20 cellular contexts compared by ENCODE assay signal in genomic region chr20:10577648-10578047, GRCh38.
A peak's percentile ranks its signal among the peaks of the same experiment; 100 is the strongest.
DNase-seq lines count a peak whose midpoint lies in the region; ATAC-seq, FAIRE-seq and TF ChIP-seq lines count a peak whose summit lies in the region.
"Had no signal": no experiment of that assay in that cellular context is flagged by ENCODE, and none has a peak within 500 bp of the region (broad histone marks: within the 10 kb centered on the region; RNA-seq: fewer than 3 reads in every experiment).

No MANE protein-coding gene starts in this region.

- H3K9me3 ChIP-seq in PC-9 (ENCODE audit: insufficient read depth, low read depth), result no peaks in the 10 kb centered on the region
- no peaks in the 10 kb centered on the region for H3K9me3 ChIP-seq in thoracic aorta

- TF ChIP-seq CTCF in PC-9 (conservative IDR thresholded peaks at IDR 0.05), result no peak
- TF ChIP-seq CTCF in thoracic aorta (IDR thresholded peaks at IDR 0.05), result no peak

- FAIRE-seq in GM19239 (lab: Jason Lieb, UNC), result peak; percentile 28
- FAIRE-seq: A204.1, D721Med, G401.6, GM12891 had no signal

- peaks cover 9 to 39% of the 10 kb centered on the region in 2 donors for H3K36me3 Mint-ChIP-seq in stimulated activated naive B cell treated with anti-CD40 and anti-IgM and Interleukin-4, amounts not matched to agents 10 μg/mL and 1 μg/mL and 100 μg/mL, for 72 hours

- H3K79me2 ChIP-seq in PC-9 (ENCODE audit: low read depth), result no peaks in the 10 kb centered on the region

- 0 out of 2 replicates have a peak, but pooled peaks cover 5% of the 10 kb centered on the region for H3F3A ChIP-seq in PC-9 (ENCODE audit: insufficient read depth, low read depth)

- no peaks in the 10 kb centered on the region for H3K9me2 ChIP-seq in PC-9 (ENCODE audit: insufficient read depth)

- no peaks in the 10 kb centered on the region for H3K27me3 Mint-ChIP-seq in stimulated activated naive B cell treated with anti-CD40 and anti-IgM and Interleukin-4, amounts not matched to agents 10 μg/mL and 1 μg/mL and 100 μg/mL, for 72 hours

- CTCF ChIA-PET in PC-9 (lab: Charles Lee), result no interaction called here

- H3K27me3 ChIP-seq in PC-9 (ENCODE audit: insufficient read depth, low read depth) (no peaks in the 10 kb centered on the region), thoracic aorta (replicated peaks; ENCODE audit: insufficient read depth) (no peaks in the 10 kb centered on the region)

- H3K4me1 ChIP-seq in PC-9 (replicated peaks; ENCODE audit: insufficient read depth) (peaks cover 29% of the 10 kb centered on the region), thoracic aorta (ENCODE audit: control insufficient read depth in 1 of 2, low read depth in 2 of 2) (peaks cover 22 to 62% of the 10 kb centered on the region in 2 donors)

- H3K4me1 Mint-ChIP-seq in stimulated activated naive B cell treated with anti-CD40 and anti-IgM and Interleukin-4, amounts not matched to agents 10 μg/mL and 1 μg/mL and 100 μg/mL, for 72 hours, result peaks cover 0 to 5% of the 10 kb centered on the region in 2 donors

- H3K9me3 Mint-ChIP-seq in stimulated activated naive B cell treated with anti-CD40 and anti-IgM and Interleukin-4, amounts not matched to agents 10 μg/mL and 1 μg/mL and 100 μg/mL, for 72 hours, result no peaks in the 10 kb centered on the region
- H3K9me3 Mint-ChIP-seq: CD14-positive monocyte; CD8-positive, alpha-beta T cell; HFFc6 had no signal

- no peak overlapping the region for H3K4me2 ChIP-seq in PC-9

- H3K36me3 ChIP-seq in PC-9 (ENCODE audit: low read depth) (no peaks in the 10 kb centered on the region), thoracic aorta (no peaks in the 10 kb centered on the region)

- POLR2A ChIA-PET in PC-9 (lab: Charles Lee; ENCODE audit: unreplicated experiment), result no interaction called here

- H3K27ac ChIP-seq in PC-9 (0 out of 2 replicates have a peak overlapping the region, but pooled peaks have one; percentile 25), epithelial cell of prostate (peak overlapping the region; percentile 67), thoracic aorta (peak overlapping the region; percentile 62 to 77)
- H3K27ac ChIP-seq: HL-60 had no signal

- BruUV-seq in PC-9 (replicated peaks; lab: Mats Ljungman, UMichigan), result no TSS peak

- no peak overlapping the region for H3K27ac Mint-ChIP-seq in stimulated activated naive B cell treated with anti-CD40 and anti-IgM and Interleukin-4, amounts not matched to agents 10 μg/mL and 1 μg/mL and 100 μg/mL, for 72 hours
- H3K27ac Mint-ChIP-seq: CD14-positive monocyte; CD8-positive, alpha-beta T cell; HFFc6 had no signal

- no peak overlapping the region for H2AFZ ChIP-seq in PC-9

- H4K20me1 ChIP-seq in PC-9 (ENCODE audit: insufficient read depth), result no peaks in the 10 kb centered on the region

- no peak for ATAC-seq in thoracic aorta (ENCODE audit: insufficient number of reproducible peaks, low FRiP score, low read depth)
- ATAC-seq in stimulated activated naive B cell treated with anti-CD40 and anti-IgM and Interleukin-4, amounts not matched to agents 10 μg/mL and 1 μg/mL and 100 μg/mL, for 72 hours (replicated peaks), result no peak
- no peak for ATAC-seq in HG03135 (IDR thresholded peaks at IDR 0.05; ENCODE audit: unreplicated experiment)
- ATAC-seq: CD8-positive, alpha-beta T cell had no signal

- no peak overlapping the region for H3K4me3 Mint-ChIP-seq in stimulated activated naive B cell treated with anti-CD40 and anti-IgM and Interleukin-4, amounts not matched to agents 10 μg/mL and 1 μg/mL and 100 μg/mL, for 72 hours
- H3K4me3 Mint-ChIP-seq: CD14-positive monocyte; CD8-positive, alpha-beta T cell; HFFc6 had no signal

- DNase-seq in GM19239 (ENCODE audit: insufficient read length, low spot score), result no peak
- DNase-seq in PC-9, result no peak
- DNase-seq in epithelial cell of prostate (ENCODE audit: low read depth, low spot score), result no peak
- DNase-seq in thoracic aorta (ENCODE audit: low spot score), result no peak
- no peak for DNase-seq in glomerular visceral epithelial cell (ENCODE audit: extremely low spot score)
- no peak for DNase-seq in stimulated activated naive B cell treated with anti-CD40 and anti-IgM and Interleukin-4, amounts not matched to agents 10 μg/mL and 1 μg/mL and 100 μg/mL, for 72 hours
- DNase-seq: CD8-positive, alpha-beta T cell; COR-L47; DMS153; DMS79 treated with DMSO at 0.1 percent for 48 hours; EL; HCEC 1CT; HFFc6 had no signal

- intact Hi-C loops in PC-9 (cut with micrococcal nuclease; ENCODE audit: unreplicated experiment), result no loop called here

- H3K4me3 ChIP-seq in PC-9 (no peak overlapping the region), thoracic aorta (no peak overlapping the region)
